In the genomic region with DNA sequence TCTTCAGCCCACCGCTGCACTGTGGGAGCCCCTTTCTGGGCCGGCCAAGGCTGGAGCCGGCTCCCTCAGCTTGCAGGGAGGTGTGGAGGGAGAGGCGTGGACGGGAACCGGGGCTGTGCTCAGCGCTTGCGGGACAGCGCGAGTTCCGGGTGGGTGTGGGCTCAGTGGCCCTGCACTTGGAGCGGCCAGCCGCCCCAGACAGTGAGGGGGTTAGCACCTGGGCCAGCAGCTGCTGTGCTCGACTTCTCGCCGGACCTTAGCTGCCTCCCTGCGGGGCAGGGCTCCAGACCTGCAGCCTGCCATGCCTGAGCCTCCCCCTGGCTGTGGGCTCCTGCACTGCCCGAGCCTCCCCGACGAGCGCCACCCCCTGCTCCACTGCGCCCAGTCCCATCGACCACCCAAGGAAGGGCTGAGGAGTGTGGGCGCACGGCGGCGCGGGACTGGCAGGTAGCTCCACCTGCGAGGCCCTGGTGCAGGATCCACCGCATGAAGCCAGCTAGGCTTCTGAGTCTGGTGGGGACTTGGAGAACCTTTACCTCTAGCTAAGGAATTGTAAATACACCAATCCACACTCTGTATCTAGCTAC, we compare ENCODE assay signal across 33 cellular contexts.
"Had no signal": no experiment of that assay in that cellular context is flagged by ENCODE, and none has a peak within 500 bp of the region (broad histone marks: within the 10 kb centered on the region; RNA-seq: fewer than 3 reads in every experiment).

No MANE protein-coding gene starts in this region.

- H3K4me3 ChIP-seq: adrenal gland, ascending aorta, body of pancreas, breast epithelium, cardiac muscle cell had no signal

- FAIRE-seq: astrocyte, bronchial epithelial cell had no signal

- DNase-seq: activated effector memory CD4-positive, alpha-beta T cell treated with anti-CD3 and anti-CD28 coated beads, Interleukin-2, amount 50 U/mL, for 16 hours; activated effector memory CD4-positive, alpha-beta T cell treated with Interleukin-2 at 50 U/mL for 16 hours; activated gamma-delta T cell; activated gamma-delta T cell treated with Interleukin-2 at 50 U/mL for 16 hours; activated naive CD4-positive, alpha-beta T cell; activated naive CD4-positive, alpha-beta T cell treated with anti-CD3 and anti-CD28 coated beads for 36 hours; activated naive CD4-positive, alpha-beta T cell treated with anti-CD3 and anti-CD28 coated beads, Interleukin-2, amount 10 ng/mL, durations not matched to agents 7 days and 5 days; activated naive CD4-positive, alpha-beta T cell treated with anti-CD3 and anti-CD28 coated beads, Interleukin-2, amount 50 U/mL, for 16 hours; activated naive CD4-positive, alpha-beta T cell treated with Interleukin-2 at 50 U/mL for 16 hours; activated naive CD8-positive, alpha-beta T cell treated with anti-CD3 and anti-CD28 coated beads for 36 hours; activated naive CD8-positive, alpha-beta T cell treated with anti-CD3 and anti-CD28 coated beads, Interleukin-2, amount 10 ng/mL, durations not matched to agents 7 days and 5 days; activated naive CD8-positive, alpha-beta T cell treated with anti-CD3 and anti-CD28 coated beads, Interleukin-2, amount 50 U/mL, for 24 hours; activated T-cell treated with anti-CD3 and anti-CD28 coated beads, Interleukin-2, amount 50 U/mL, for 1 hour; activated T-cell treated with anti-CD3 and anti-CD28 coated beads, Interleukin-2, amount 50 U/mL, for 24 hours; activated T-cell treated with anti-CD3 and anti-CD28 coated beads, Interleukin-2, amount 50 U/mL, for 4 hours; activated T-cell treated with anti-CD3 and anti-CD28 coated beads, Interleukin-2, amount 50 U/mL, for 48 hours; activated T-cell treated with anti-CD3 and anti-CD28 coated beads, Interleukin-2, amount 50 U/mL, for 72 hours; adrenal gland; amniotic stem cell; amygdala; anterior cingulate cortex; body of pancreas; brain microvascular endothelial cell; caudate nucleus; central memory CD4-positive, alpha-beta T cell; cerebellar nuclear complex had no signal

- H3K4me1 ChIP-seq: adrenal gland, ascending aorta, body of pancreas, breast epithelium had no signal

- H3K27ac ChIP-seq: adrenal gland, ascending aorta, body of pancreas, brain microvascular endothelial cell, breast epithelium, cardiac muscle cell had no signal

- ATAC-seq: activated naive CD4-positive, alpha-beta T cell treated with anti-CD3 and anti-CD28 coated beads, Interleukin-2, amount 50 U/mL, for 72 hours; activated naive CD8-positive, alpha-beta T cell treated with anti-CD3 and anti-CD28 coated beads, Interleukin-2, amount 50 U/mL, for 24 hours; activated T-cell treated with anti-CD3 and anti-CD28 coated beads, Interleukin-2, amount 50 U/mL, for 4 hours; activated T-cell treated with anti-CD3 and anti-CD28 coated beads, Interleukin-2, amount 50 U/mL, for 72 hours; activated T-helper 17 cell treated with anti-CD3 and anti-CD28 coated beads, Interleukin-2, amount 50 U/mL, for 72 hours; body of pancreas had no signal

- H3K9me3 ChIP-seq: adrenal gland, ascending aorta, body of pancreas, breast epithelium had no signal

- H3K36me3 ChIP-seq: adrenal gland, ascending aorta, brain microvascular endothelial cell, breast epithelium, cardiac muscle cell had no signal

- H3K27me3 ChIP-seq: adrenal gland, ascending aorta, body of pancreas, brain microvascular endothelial cell, breast epithelium, cardiac muscle cell had no signal
